Comparison of ENCODE assay signal across 10 cellular contexts in genomic region chr10:65358565-65358964, GRCh38.
DNase-seq lines count a peak whose midpoint lies in the region; ATAC-seq, FAIRE-seq and TF ChIP-seq lines count a peak whose summit lies in the region.
"Had no signal": no experiment of that assay in that cellular context is flagged by ENCODE, and none has a peak within 500 bp of the region (broad histone marks: within the 10 kb centered on the region; RNA-seq: fewer than 3 reads in every experiment).

No MANE protein-coding gene starts in this region.

- H3K27ac Mint-ChIP-seq in osteocyte (ENCODE audit: unreplicated experiment) = no peak overlapping the region

- no peak overlapping the region for H3K4me3 Mint-ChIP-seq in osteocyte (ENCODE audit: unreplicated experiment)

- H3K27ac ChIP-seq in endothelial cell of umbilical vein (ENCODE audit: insufficient read depth, low read depth, low read length) (no peak overlapping the region), GM23248 (no peak overlapping the region)

- CTCF ChIA-PET in endothelial cell of umbilical vein (lab: Charles Lee) = interaction anchor here (0.7 to 2.2 kb wide), 9 partner anchors 10 to 822 kb away, joined by 3 to 18 read pairs (median 4); no protein-coding TSS in a partner anchor

- H3K9me3 Mint-ChIP-seq in osteocyte (ENCODE audit: unreplicated experiment) = no peaks in the 10 kb centered on the region

- H3K4me2 ChIP-seq in endothelial cell of umbilical vein (ENCODE audit: insufficient read depth, low read length) (no peak overlapping the region), GM23248 (ENCODE audit: unreplicated experiment) (no peak overlapping the region)

- no peak for FAIRE-seq in endothelial cell of umbilical vein (lab: Jason Lieb, UNC)
- FAIRE-seq: endometrium, GM18507 had no signal

- no peaks in the 10 kb centered on the region for H3F3A ChIP-seq in GM23248 (ENCODE audit: insufficient read depth)

- H3K9me1 ChIP-seq in endothelial cell of umbilical vein (replicated peaks; ENCODE audit: control insufficient read depth, extremely low read depth, insufficient read depth, low read length) = no peaks in the 10 kb centered on the region

- H3K36me3 ChIP-seq in NT2/D1 (ENCODE audit: insufficient read depth, insufficient read length, low read length) = no peaks in the 10 kb centered on the region
- H3K36me3 ChIP-seq in endothelial cell of umbilical vein (ENCODE audit: control insufficient read depth in 2 of 2, extremely low read depth in 1 of 2, insufficient read depth in 2 of 2, low read length in 2 of 2) = no peaks in the 10 kb centered on the region
- H3K36me3 ChIP-seq in GM23248 (ENCODE audit: low read depth) = no peaks in the 10 kb centered on the region

- no peaks in the 10 kb centered on the region for H3K79me2 ChIP-seq in endothelial cell of umbilical vein (ENCODE audit: control insufficient read depth, insufficient read depth, low read length)
- no peaks in the 10 kb centered on the region for H3K79me2 ChIP-seq in GM23248 (ENCODE audit: insufficient read depth)

- no TSS peak for BruUV-seq in endothelial cell of umbilical vein (replicated peaks; lab: Mats Ljungman, UMichigan)

- H3K27me3 Mint-ChIP-seq in osteocyte (ENCODE audit: unreplicated experiment) = no peaks in the 10 kb centered on the region

- no peaks in the 10 kb centered on the region for H3K4me1 ChIP-seq in NT2/D1 (ENCODE audit: insufficient read depth, insufficient read length)
- peaks cover 16% of the 10 kb centered on the region for H3K4me1 ChIP-seq in endothelial cell of umbilical vein (ENCODE audit: control insufficient read depth, extremely low read depth, insufficient read depth, low read length)
- H3K4me1 ChIP-seq in GM23248 (ENCODE audit: insufficient read depth) = no peaks in the 10 kb centered on the region

- H4K20me1 ChIP-seq in endothelial cell of umbilical vein (replicated peaks; ENCODE audit: control insufficient read depth, extremely low read depth, insufficient read depth, low read length) (no peaks in the 10 kb centered on the region), GM23248 (ENCODE audit: insufficient read depth) (no peaks in the 10 kb centered on the region)

- in situ Hi-C loops in GM23248 (cut with MboI) = no loop called here

- no peaks in the 10 kb centered on the region for H3K4me1 Mint-ChIP-seq in osteocyte (ENCODE audit: unreplicated experiment)

- ATAC-seq in GM18868 (IDR thresholded peaks at IDR 0.05; ENCODE audit: unreplicated experiment) (peak; percentile 60), HG03097 (IDR thresholded peaks at IDR 0.05; ENCODE audit: low FRiP score, unreplicated experiment) (no peak), GM21381 (IDR thresholded peaks at IDR 0.05; ENCODE audit: unreplicated experiment) (no peak), GM21515 (IDR thresholded peaks at IDR 0.05; ENCODE audit: unreplicated experiment) (no peak)

- DNase-seq in NT2/D1 (ENCODE audit: low read depth, low spot score) (peak; percentile 6), endothelial cell of umbilical vein (ENCODE audit: low read depth, low spot score) (peak; percentile 52), osteocyte (ENCODE audit: extremely low spot score, unreplicated experiment) (no peak), GM23248 (no peak)

- no peak overlapping the region for H3K4me3 ChIP-seq in NT2/D1 (ENCODE audit: insufficient read length, low read depth)
- no peak overlapping the region for H3K4me3 ChIP-seq in endothelial cell of umbilical vein (replicated peaks in 1 of 3; ENCODE audit: insufficient read depth in 1 of 3, low read depth in 1 of 3, low read length in 3 of 3)
- no peak overlapping the region for H3K4me3 ChIP-seq in GM23248

- no peak overlapping the region for H2AFZ ChIP-seq in endothelial cell of umbilical vein (ENCODE audit: low read depth, low read length)
- H2AFZ ChIP-seq in GM23248 = no peak overlapping the region

- dilution Hi-C loops in endothelial cell of umbilical vein (cut with MboI; ENCODE audit: extremely low pct_ligation_motif_present, low sequenced_read_pairs) = no loop called here

- WGBS in GM23248 (ENCODE audit: low coverage in 1 of 2, low lambda C conversion rate in 2 of 2, missing lambda C conversion rate in 2 of 2), 2 experiments = 0 to 15% methylated on average over 1 of the region's 1 CpG

- TF ChIP-seq POLR2A in endothelial cell of umbilical vein (IDR thresholded peaks at IDR 0.05; ENCODE audit: low read depth, low read length) = no peak

- peak; percentile 36 to 68 for TF ChIP-seq CTCF in endothelial cell of umbilical vein (IDR thresholded peaks at IDR 0.05; ENCODE audit: extremely low read depth in 1 of 2, insufficient read depth in 1 of 2, low read depth in 1 of 2, low read length in 2 of 2)
- peak; percentile 65 for TF ChIP-seq CTCF in osteocyte (IDR thresholded peaks at IDR 0.05)

- no peaks in the 10 kb centered on the region for H3K36me3 Mint-ChIP-seq in osteocyte (ENCODE audit: unreplicated experiment)

- no peak overlapping the region for H3K9ac ChIP-seq in NT2/D1 (ENCODE audit: insufficient read length, low read depth)
- no peak overlapping the region for H3K9ac ChIP-seq in endothelial cell of umbilical vein (replicated peaks; ENCODE audit: extremely low read depth, insufficient read depth, low read length)
- H3K9ac ChIP-seq in GM23248 = no peak overlapping the region

- POLR2A ChIA-PET in endothelial cell of umbilical vein (lab: Charles Lee) = no interaction called here

- H3K27me3 ChIP-seq in NT2/D1 (ENCODE audit: insufficient read depth, insufficient read length) (no peaks in the 10 kb centered on the region), endothelial cell of umbilical vein (ENCODE audit: control insufficient read depth in 2 of 2, insufficient read depth in 2 of 2, low read length in 2 of 2) (no peaks in the 10 kb centered on the region), GM23248 (replicated peaks; ENCODE audit: insufficient read depth) (no peaks in the 10 kb centered on the region)

- no peaks in the 10 kb centered on the region for H3K9me2 ChIP-seq in GM23248 (ENCODE audit: insufficient read depth)

- no peaks in the 10 kb centered on the region for H3K9me3 ChIP-seq in NT2/D1 (ENCODE audit: insufficient read depth, low read length)
- H3K9me3 ChIP-seq in endothelial cell of umbilical vein (replicated peaks; ENCODE audit: control insufficient read depth, insufficient read depth, low read length) = no peaks in the 10 kb centered on the region
- no peaks in the 10 kb centered on the region for H3K9me3 ChIP-seq in GM23248 (ENCODE audit: low read depth)

- intact Hi-C loops in endothelial cell of umbilical vein (cut with micrococcal nuclease) = loop anchor here (5.0 kb wide), 1 partner anchor 819 kb away; no protein-coding TSS in a partner anchor

TF ChIP-seq in endothelial cell of umbilical vein, 7 proteins besides CTCF, POLR2A, EP300 and RAD21:
- TF ChIP-seq MYC (IDR thresholded peaks at IDR 0.05; ENCODE audit: low read depth, low read length) (no peak), POLR2AphosphoS5 (IDR thresholded peaks at IDR 0.05; ENCODE audit: insufficient read depth, low read depth, low read length) (no peak), EZH2 (IDR thresholded peaks at IDR 0.05; ENCODE audit: borderline replicate concordance, low read depth, low read length, severe bottlenecking) (no peak), MAX (IDR thresholded peaks at IDR 0.05; ENCODE audit: insufficient read depth, insufficient read length) (no peak), FOS (IDR thresholded peaks at IDR 0.05; ENCODE audit: borderline replicate concordance, insufficient read depth, low read length) (no peak)

Comparison
In these comparisons a context has a peak if more than half of its experiments do, and no peak if none do; other contexts are left out.
1. DNase-seq: peak in NT2/D1 (single experiment) and endothelial cell of umbilical vein (single experiment); none in osteocyte (single experiment) and GM23248 (single experiment).